Comparison of ENCODE assay signal across 1 cellular context in the genomic region with DNA sequence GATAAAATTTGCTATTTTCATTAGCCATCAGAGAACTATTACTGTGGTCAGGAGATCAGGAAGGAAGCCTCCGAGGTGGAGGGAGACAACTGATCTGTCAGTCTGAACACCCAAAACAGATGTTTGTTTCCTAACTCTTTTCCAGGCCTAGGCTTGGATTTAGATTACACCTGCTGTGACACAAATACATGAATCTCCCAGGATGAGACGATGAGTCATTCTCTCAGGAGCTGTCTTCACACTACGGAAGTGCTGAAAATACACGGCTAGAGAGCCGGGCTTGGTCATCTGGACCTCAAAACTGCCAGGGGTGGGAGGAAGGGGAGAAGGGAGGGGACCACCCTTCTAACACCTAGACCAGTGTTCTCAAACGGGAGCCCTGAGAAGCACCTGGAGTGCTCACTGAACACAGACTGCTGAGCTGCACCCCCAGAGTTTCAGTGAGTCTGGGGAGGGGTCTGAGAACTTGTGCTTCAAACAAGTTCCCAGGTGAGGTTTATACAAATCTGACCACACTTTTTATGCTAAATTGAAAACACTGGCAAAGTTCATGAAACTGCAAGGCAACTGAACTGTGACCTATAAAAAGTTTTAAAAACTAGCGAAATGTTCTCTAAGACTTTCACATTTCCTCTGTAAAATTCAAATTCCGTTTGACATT.
TF ChIP-seq lines count a peak whose summit lies in the region.

No MANE protein-coding gene starts in this region.

TF ChIP-seq in HEK293, 187 proteins besides CTCF, POLR2A, EP300 and RAD21 (continued from another document):
- TF ChIP-seq, protein P1, sequence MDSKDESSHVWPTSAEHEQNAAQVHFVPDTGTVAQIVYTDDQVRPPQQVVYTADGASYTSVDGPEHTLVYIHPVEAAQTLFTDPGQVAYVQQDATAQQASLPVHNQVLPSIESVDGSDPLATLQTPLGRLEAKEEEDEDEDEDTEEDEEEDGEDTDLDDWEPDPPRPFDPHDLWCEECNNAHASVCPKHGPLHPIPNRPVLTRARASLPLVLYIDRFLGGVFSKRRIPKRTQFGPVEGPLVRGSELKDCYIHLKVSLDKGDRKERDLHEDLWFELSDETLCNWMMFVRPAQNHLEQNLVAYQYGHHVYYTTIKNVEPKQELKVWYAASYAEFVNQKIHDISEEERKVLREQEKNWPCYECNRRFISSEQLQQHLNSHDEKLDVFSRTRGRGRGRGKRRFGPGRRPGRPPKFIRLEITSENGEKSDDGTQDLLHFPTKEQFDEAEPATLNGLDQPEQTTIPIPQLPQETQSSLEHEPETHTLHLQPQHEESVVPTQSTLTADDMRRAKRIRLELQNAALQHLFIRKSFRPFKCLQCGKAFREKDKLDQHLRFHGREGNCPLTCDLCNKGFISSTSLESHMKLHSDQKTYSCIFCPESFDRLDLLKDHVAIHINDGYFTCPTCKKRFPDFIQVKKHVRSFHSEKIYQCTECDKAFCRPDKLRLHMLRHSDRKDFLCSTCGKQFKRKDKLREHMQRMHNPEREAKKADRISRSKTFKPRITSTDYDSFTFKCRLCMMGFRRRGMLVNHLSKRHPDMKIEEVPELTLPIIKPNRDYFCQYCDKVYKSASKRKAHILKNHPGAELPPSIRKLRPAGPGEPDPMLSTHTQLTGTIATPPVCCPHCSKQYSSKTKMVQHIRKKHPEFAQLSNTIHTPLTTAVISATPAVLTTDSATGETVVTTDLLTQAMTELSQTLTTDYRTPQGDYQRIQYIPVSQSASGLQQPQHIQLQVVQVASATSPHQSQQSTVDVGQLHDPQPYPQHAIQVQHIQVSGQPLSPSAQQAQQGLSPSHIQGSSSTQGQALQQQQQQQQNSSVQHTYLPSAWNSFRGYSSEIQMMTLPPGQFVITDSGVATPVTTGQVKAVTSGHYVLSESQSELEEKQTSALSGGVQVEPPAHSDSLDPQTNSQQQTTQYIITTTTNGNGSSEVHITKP (tag by site-specific recombination; IDR thresholded peaks at IDR 0.05), result peak; percentile 77
- no peak for TF ChIP-seq ZFP3 (tag by site-specific recombination; IDR thresholded peaks at IDR 0.05; ENCODE audit: low read depth)
- TF ChIP-seq MYNN (tag by site-specific recombination; IDR thresholded peaks at IDR 0.05; ENCODE audit: borderline replicate concordance), result no peak
- no peak for TF ChIP-seq ZNF19 (tag by site-specific recombination; IDR thresholded peaks at IDR 0.05; ENCODE audit: low read depth)
- TF ChIP-seq ZNF621 (tag by site-specific recombination; IDR thresholded peaks at IDR 0.05), result no peak
- TF ChIP-seq ZNF660 (tag by site-specific recombination; IDR thresholded peaks at IDR 0.05), result no peak
- TF ChIP-seq ZNF174 (tag by site-specific recombination; IDR thresholded peaks at IDR 0.05), result no peak
- no peak for TF ChIP-seq ZNF391 (tag by site-specific recombination; IDR thresholded peaks at IDR 0.05; ENCODE audit: borderline replicate concordance, low read depth)
- TF ChIP-seq, protein P2, sequence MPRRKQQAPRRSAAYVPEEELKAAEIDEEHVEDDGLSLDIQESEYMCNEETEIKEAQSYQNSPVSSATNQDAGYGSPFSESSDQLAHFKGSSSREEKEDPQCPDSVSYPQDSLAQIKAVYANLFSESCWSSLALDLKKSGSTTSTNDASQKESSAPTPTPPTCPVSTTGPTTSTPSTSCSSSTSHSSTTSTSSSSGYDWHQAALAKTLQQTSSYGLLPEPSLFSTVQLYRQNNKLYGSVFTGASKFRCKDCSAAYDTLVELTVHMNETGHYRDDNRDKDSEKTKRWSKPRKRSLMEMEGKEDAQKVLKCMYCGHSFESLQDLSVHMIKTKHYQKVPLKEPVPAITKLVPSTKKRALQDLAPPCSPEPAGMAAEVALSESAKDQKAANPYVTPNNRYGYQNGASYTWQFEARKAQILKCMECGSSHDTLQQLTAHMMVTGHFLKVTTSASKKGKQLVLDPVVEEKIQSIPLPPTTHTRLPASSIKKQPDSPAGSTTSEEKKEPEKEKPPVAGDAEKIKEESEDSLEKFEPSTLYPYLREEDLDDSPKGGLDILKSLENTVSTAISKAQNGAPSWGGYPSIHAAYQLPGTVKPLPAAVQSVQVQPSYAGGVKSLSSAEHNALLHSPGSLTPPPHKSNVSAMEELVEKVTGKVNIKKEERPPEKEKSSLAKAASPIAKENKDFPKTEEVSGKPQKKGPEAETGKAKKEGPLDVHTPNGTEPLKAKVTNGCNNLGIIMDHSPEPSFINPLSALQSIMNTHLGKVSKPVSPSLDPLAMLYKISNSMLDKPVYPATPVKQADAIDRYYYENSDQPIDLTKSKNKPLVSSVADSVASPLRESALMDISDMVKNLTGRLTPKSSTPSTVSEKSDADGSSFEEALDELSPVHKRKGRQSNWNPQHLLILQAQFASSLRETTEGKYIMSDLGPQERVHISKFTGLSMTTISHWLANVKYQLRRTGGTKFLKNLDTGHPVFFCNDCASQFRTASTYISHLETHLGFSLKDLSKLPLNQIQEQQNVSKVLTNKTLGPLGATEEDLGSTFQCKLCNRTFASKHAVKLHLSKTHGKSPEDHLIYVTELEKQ (tag by site-specific recombination; IDR thresholded peaks at IDR 0.05; ENCODE audit: borderline replicate concordance), result 0 out of 2 replicates have a peak, but pooled peaks have one; percentile 29
- TF ChIP-seq, protein P3, sequence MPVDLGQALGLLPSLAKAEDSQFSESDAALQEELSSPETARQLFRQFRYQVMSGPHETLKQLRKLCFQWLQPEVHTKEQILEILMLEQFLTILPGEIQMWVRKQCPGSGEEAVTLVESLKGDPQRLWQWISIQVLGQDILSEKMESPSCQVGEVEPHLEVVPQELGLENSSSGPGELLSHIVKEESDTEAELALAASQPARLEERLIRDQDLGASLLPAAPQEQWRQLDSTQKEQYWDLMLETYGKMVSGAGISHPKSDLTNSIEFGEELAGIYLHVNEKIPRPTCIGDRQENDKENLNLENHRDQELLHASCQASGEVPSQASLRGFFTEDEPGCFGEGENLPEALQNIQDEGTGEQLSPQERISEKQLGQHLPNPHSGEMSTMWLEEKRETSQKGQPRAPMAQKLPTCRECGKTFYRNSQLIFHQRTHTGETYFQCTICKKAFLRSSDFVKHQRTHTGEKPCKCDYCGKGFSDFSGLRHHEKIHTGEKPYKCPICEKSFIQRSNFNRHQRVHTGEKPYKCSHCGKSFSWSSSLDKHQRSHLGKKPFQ (tag by site-specific recombination; IDR thresholded peaks at IDR 0.05), result 0 out of 2 replicates have a peak, but pooled peaks have one; percentile 18
- no peak for TF ChIP-seq ZNF311 (tag by site-specific recombination; IDR thresholded peaks at IDR 0.05; ENCODE audit: borderline replicate concordance)
- no peak for TF ChIP-seq ZFP41 (tag by site-specific recombination; IDR thresholded peaks at IDR 0.05; ENCODE audit: borderline replicate concordance)
- no peak for TF ChIP-seq ZSCAN30 (tag by site-specific recombination; IDR thresholded peaks at IDR 0.05)
- TF ChIP-seq SP2 (tag by site-specific recombination; IDR thresholded peaks at IDR 0.05), result no peak
TF ChIP-seq in HEK293: peak in this region for 4.
